ENCODE assay signal across 14 cellular contexts in the genomic region with DNA sequence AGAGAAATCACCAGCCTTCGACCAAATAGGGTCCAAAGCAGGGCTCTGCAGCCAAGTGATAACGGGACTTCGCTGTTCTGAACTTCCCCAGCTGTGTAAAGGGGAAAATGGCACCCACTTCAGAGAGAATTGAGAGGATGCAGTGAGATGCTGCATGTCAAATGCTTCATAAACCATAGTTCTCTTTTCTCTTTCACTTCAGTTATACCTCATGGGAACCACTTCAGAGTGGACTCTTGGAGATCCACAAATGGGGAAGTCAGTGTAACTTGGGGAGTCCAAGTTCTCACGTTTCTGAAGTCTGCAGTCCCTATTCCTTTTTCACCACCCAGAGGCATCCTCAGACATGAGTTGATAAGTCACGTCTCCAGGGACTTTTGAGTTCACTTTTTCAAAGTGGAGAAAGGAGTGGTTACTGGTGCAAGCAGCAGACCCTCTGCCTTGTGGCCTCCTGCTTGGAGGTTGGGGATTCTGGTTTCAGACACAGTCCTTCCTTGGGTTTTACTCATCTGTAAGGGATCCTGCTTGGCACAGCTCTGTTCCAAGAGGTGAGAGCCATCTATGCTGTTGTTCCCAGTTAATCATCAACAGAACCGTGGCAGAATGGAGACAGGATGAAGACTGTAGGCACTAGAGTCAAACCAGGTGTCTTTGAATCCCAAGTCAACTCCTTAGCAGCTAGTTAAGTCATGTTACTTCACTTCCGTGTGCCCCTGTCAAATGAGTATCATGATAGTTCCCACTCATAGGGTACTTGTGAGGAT.
A peak's percentile ranks its signal among the peaks of the same experiment; 100 is the strongest.
DNase-seq lines count a peak whose midpoint lies in the region; ATAC-seq and TF ChIP-seq lines count a peak whose summit lies in the region.
"Had no signal": no experiment of that assay in that cellular context is flagged by ENCODE, and none has a peak within 500 bp of the region (broad histone marks: within the 10 kb centered on the region; RNA-seq: fewer than 3 reads in every experiment).

No MANE protein-coding gene starts in this region.

- H3K27ac ChIP-seq in Karpas-422 (ENCODE audit: low read length), result no peak overlapping the region

- H3K4me2 ChIP-seq in Karpas-422 (ENCODE audit: low read depth, low read length, poor library complexity, severe bottlenecking), result no peak overlapping the region

- no peaks in the 10 kb centered on the region for H4K20me1 ChIP-seq in Karpas-422 (ENCODE audit: insufficient read depth, low read depth, low read length)

- H3K9me2 ChIP-seq in Karpas-422 (replicated peaks; ENCODE audit: insufficient read depth, low read length), result no peaks in the 10 kb centered on the region

- H3K36me3 ChIP-seq in Karpas-422 (ENCODE audit: insufficient read depth, low read length), result no peaks in the 10 kb centered on the region
- H3K36me3 ChIP-seq: BE2C, HAP-1 had no signal

- H3K79me2 ChIP-seq in Karpas-422 (ENCODE audit: low read length), result no peaks in the 10 kb centered on the region

- no peaks in the 10 kb centered on the region for H3K27me3 ChIP-seq in Karpas-422 (ENCODE audit: low read length)
- H3K27me3 ChIP-seq: BE2C had no signal

- H3K9me3 ChIP-seq in Karpas-422 (ENCODE audit: low read length), result no peaks in the 10 kb centered on the region
- H3K9me3 ChIP-seq: BE2C, HAP-1 had no signal

- TF ChIP-seq CTCF in GM10266 (IDR thresholded peaks at IDR 0.05; ENCODE audit: control insufficient read depth, insufficient read depth, low read depth, missing control alignments), result no peak

- no peak overlapping the region for H2AFZ ChIP-seq in Karpas-422 (ENCODE audit: low read length)

- no peak overlapping the region for H3K9ac ChIP-seq in Karpas-422 (ENCODE audit: low read length)

- peak; percentile 75 for ATAC-seq in GM19438 (IDR thresholded peaks at IDR 0.05; ENCODE audit: low read depth, unreplicated experiment)
- peak; percentile 52 for ATAC-seq in HG03432 (IDR thresholded peaks at IDR 0.05; ENCODE audit: unreplicated experiment)

- no peaks in the 10 kb centered on the region for H3K4me1 ChIP-seq in Karpas-422 (ENCODE audit: low read length)
- H3K4me1 ChIP-seq: BE2C had no signal

- DNase-seq in CD1c-positive myeloid dendritic cell (ENCODE audit: extremely low spot score), result peak; percentile 70
- peak; percentile 35 for DNase-seq in glomerular visceral epithelial cell (ENCODE audit: extremely low spot score)
- no peak for DNase-seq in Karpas-422
- no peak for DNase-seq in GM10266 (ENCODE audit: extremely low spot score)
- DNase-seq in central memory CD4-positive, alpha-beta T cell, result no peak
- no peak for DNase-seq in NCI-H1105 (lab: John Stamatoyannopoulos, UW)
- DNase-seq: activated CD8-positive, alpha-beta memory T cell treated with anti-CD3 and anti-CD28 coated beads, Interleukin-2, amount 50 U/mL, for 48 hours; BE2C; IMR-90; NCI-H774; T-helper 1 cell had no signal

- H3K4me3 ChIP-seq in Karpas-422 (ENCODE audit: low read length), result no peak overlapping the region
- H3K4me3 ChIP-seq: HAP-1 had no signal

Comparison
In these comparisons a context has a peak if more than half of its experiments do, and no peak if none do; other contexts are left out.
1. DNase-seq: peak in CD1c-positive myeloid dendritic cell (single experiment) and glomerular visceral epithelial cell (single experiment); none in Karpas-422 (single experiment), GM10266 (single experiment), central memory CD4-positive, alpha-beta T cell (single experiment) and NCI-H1105 (single experiment).